In the genomic region with DNA sequence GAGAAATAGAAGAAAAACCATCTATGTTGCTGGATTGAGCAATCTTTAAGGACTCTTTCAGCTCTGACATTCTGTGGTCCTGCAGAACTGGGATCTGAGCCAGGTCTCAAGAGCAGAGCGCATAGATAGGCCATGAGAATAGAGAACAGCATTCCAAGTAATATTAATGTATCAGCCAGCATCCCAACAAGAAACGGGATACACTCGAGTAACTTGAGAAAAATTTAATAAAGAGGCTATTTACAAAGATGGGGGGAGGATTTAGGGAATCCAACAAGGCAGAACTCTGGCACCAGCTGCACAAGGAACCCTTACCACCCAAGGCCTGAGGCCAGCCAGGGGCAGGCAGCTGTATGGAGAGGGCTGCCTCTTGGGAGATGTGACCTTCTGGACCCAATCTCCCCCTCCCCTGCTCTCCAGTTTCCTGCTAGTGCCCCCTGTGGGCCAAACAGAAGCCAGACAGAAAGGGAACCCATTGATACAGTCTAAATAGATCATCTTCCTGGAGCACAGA, we compare ENCODE assay signal across 7 cellular contexts.
DNase-seq lines count a peak whose midpoint lies in the region; ATAC-seq and TF ChIP-seq lines count a peak whose summit lies in the region.

No MANE protein-coding gene starts in this region.

- no peak overlapping the region for H3K4me3 ChIP-seq in GM12864 (ENCODE audit: low read depth, low read length)

- TF ChIP-seq CTCF in GM12864 (IDR thresholded peaks at IDR 0.05; ENCODE audit: low read depth, low read length, missing control alignments): peak; percentile 56

- DNase-seq in GM12864 (ENCODE audit: low read depth) (no peak), NCI-H2029 (lab: John Stamatoyannopoulos, UW) (peak; percentile 36), dedifferentiated amniotic fluid mesenchymal stem cell (ENCODE audit: extremely low spot score) (peak; percentile 92), pons (ENCODE audit: low spot score) (peak; percentile 69), activated gamma-delta T cell (lab: John Stamatoyannopoulos, UW) (no peak), RPMI8226 (no peak)

- ATAC-seq in GM18907 (IDR thresholded peaks at IDR 0.05; ENCODE audit: unreplicated experiment): no peak

Comparison
In these comparisons a context has a peak if more than half of its experiments do, and no peak if none do; other contexts are left out.
1. DNase-seq: peak in NCI-H2029 (single experiment), dedifferentiated amniotic fluid mesenchymal stem cell (single experiment) and pons (single experiment); none in GM12864 (single experiment), activated gamma-delta T cell (single experiment) and RPMI8226 (single experiment).